In genomic region chr17:7977039-7977438, GRCh38 we compare ENCODE assay signal across 1 cellular context.
TF ChIP-seq lines count a peak whose summit lies in the region.

No MANE protein-coding gene starts in this region.

TF ChIP-seq in HepG2, 621 proteins besides CTCF, POLR2A, EP300 and RAD21:
- TF ChIP-seq RARA (CRISPR knock-in tag; IDR thresholded peaks at IDR 0.05) (peak; percentile 27; the same call in 1 of the 2 replicates), PHB2 (IDR thresholded peaks at IDR 0.05; ENCODE audit: partially characterized antibody) (no peak)
TF ChIP-seq in HepG2: peak in this region for 1.
